Comparison of ENCODE assay signal across 17 cellular contexts in genomic region chr7:114622189-114622588, GRCh38.
DNase-seq lines count a peak whose midpoint lies in the region; TF ChIP-seq lines count a peak whose summit lies in the region.
"Had no signal": no experiment of that assay in that cellular context is flagged by ENCODE, and none has a peak within 500 bp of the region (broad histone marks: within the 10 kb centered on the region; RNA-seq: fewer than 3 reads in every experiment).

No MANE protein-coding gene starts in this region.

- H3K9me3 ChIP-seq in right atrium auricular region: no peaks in the 10 kb centered on the region

- no peaks in the 10 kb centered on the region for H3K36me3 ChIP-seq in right atrium auricular region

- H3K27ac ChIP-seq in right atrium auricular region: no peak overlapping the region
- H3K27ac ChIP-seq: 22Rv1, KMS-11 had no signal

- DNase-seq in NCI-H1092 treated with DMSO at 0.1 percent for 48 hours (lab: John Stamatoyannopoulos, UW) (peak; percentile 22), NCI-H1092 (lab: John Stamatoyannopoulos, UW) (no peak), NCI-H146 (lab: John Stamatoyannopoulos, UW) (peak; percentile 71), NCI-H526 treated with DMSO at 0.1 percent for 48 hours (lab: John Stamatoyannopoulos, UW) (peak; percentile 45), pons (ENCODE audit: low spot score) (peak; percentile 15), right atrium auricular region (ENCODE audit: low spot score) (no peak), GF-D8 (lab: John Stamatoyannopoulos, UW) (no peak), hippocampal formation (lab: John Stamatoyannopoulos, UW) (no peak)
- DNase-seq: CD4-positive, alpha-beta memory T cell; DMS79; NCI-H1048; NCI-H2171 treated with DMSO at 0.1 percent for 48 hours; NCI-H446 treated with DMSO at 0.1 percent for 48 hours; RPMI8226 had no signal

- H3K4me1 ChIP-seq in right atrium auricular region: no peaks in the 10 kb centered on the region

- H3K4me3 ChIP-seq in right atrium auricular region: no peak overlapping the region
- H3K4me3 ChIP-seq: GM12878 had no signal

- no peaks in the 10 kb centered on the region for H3K27me3 ChIP-seq in right atrium auricular region

- no peak for TF ChIP-seq CTCF in right atrium auricular region (IDR thresholded peaks at IDR 0.05)

Comparison
In these comparisons a context has a peak if more than half of its experiments do, and no peak if none do; other contexts are left out.
1. DNase-seq: peak in NCI-H1092 treated with DMSO at 0.1 percent for 48 hours (single experiment), NCI-H146 (single experiment), NCI-H526 treated with DMSO at 0.1 percent for 48 hours (single experiment) and pons (single experiment); none in NCI-H1092 (single experiment), right atrium auricular region (single experiment), GF-D8 (single experiment) and hippocampal formation (0 of 2).